Comparison of ENCODE assay signal across 11 cellular contexts in the genomic region with DNA sequence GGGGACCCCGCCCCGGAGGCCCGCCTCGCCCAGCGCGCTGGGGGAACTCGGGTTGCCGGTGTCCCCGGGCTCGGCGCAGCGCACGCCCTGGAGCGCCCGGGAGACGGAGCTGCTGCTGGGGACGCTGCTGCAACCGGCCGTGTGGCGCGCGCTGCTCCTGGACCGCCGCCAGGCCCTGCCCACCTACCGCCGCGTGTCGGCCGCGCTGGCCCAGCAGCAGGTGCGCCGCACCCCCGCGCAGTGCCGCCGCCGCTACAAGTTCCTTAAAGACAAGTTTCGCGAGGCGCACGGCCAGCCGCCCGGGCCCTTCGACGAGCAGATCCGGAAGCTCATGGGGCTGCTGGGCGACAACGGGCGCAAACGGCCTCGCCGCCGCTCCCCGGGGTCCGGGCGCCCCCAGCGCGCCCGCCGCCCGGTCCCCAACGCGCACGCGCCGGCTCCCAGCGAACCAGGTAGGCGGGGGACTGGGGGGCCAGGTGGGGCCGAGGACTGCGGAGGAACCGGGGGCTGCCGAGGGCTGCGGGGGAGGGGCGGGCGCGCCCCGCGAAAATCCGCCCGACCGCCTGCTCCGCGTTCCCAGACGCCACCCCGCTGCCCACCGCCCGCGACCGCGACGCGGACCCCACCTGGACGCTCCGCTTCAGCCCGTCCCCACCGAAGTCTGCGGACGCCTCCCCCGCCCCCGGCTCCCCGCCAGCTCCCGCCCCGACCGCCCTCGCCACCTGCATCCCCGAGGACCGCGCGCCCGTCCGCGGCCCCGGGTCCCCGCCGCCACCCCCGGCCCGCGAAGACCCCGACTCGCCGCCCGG. TPM values are rescaled to one million over a fixed set of nuclear protein-coding genes. Genes with fewer than 3 reads are reported as not detected.
DNase-seq lines count a peak whose midpoint lies in the region; ATAC-seq, FAIRE-seq and TF ChIP-seq lines count a peak whose summit lies in the region.
"Had no signal": no experiment of that assay in that cellular context is flagged by ENCODE, and none has a peak within 500 bp of the region (broad histone marks: within the 10 kb centered on the region; RNA-seq: fewer than 3 reads in every experiment).

No MANE protein-coding gene starts in this region.

- peak in 1 of 7 experiments; percentile 14 for DNase-seq in CD8-positive, alpha-beta T cell
- peak; percentile 12 to 70 for DNase-seq in HAP-1 (ENCODE audit: low spot score in 2 of 2)
- peak; percentile 6 for DNase-seq in adipocyte (ENCODE audit: low read depth)
- peak; percentile 72 for DNase-seq in naive B cell
- DNase-seq in hippocampal formation (lab: John Stamatoyannopoulos, UW) = no peak
- no peak for DNase-seq in D721Med (ENCODE audit: insufficient read length, low spot score)
- DNase-seq: GDM1, NCI-H774 had no signal

- H3K4me1 ChIP-seq in CD8-positive, alpha-beta T cell (ENCODE audit: insufficient read depth, low read length) = no peaks in the 10 kb centered on the region
- H3K4me1 ChIP-seq in HAP-1 (no peaks in the 10 kb centered on the region; the same call in 1 of the 2 replicates), adipocyte (ENCODE audit: control insufficient read depth, insufficient read depth, low read length) (no peaks in the 10 kb centered on the region)

- POLR2A ChIA-PET in CD8-positive, alpha-beta T cell (lab: Charles Lee) = no interaction called here

- peaks cover 12% of the 10 kb centered on the region for H3K4me1 Mint-ChIP-seq in CD8-positive, alpha-beta T cell (ENCODE audit: low read depth)
- H3K4me1 Mint-ChIP-seq in naive B cell = peaks cover 19 to 28% (median 26%) of the 10 kb centered on the region in 3 donors

- FAIRE-seq in D721Med (lab: Jason Lieb, UNC) = no peak

- ATAC-seq in CD8-positive, alpha-beta T cell = peak; percentile 34
- ATAC-seq in naive B cell (ENCODE audit: low read depth in 2 of 2) = peak; percentile 81
- no peak for ATAC-seq in GM18517 (IDR thresholded peaks at IDR 0.05; ENCODE audit: unreplicated experiment)
- ATAC-seq: heart right ventricle had no signal

- H3K4me3 ChIP-seq in CD8-positive, alpha-beta T cell (ENCODE audit: low read depth, low read length) = no peak overlapping the region
- peak overlapping the region; percentile 16; the same call in 1 of the 2 replicates for H3K4me3 ChIP-seq in HAP-1
- no peak overlapping the region for H3K4me3 ChIP-seq in adipocyte (ENCODE audit: low read length)

- peaks cover 46% of the 10 kb centered on the region for H3K27me3 Mint-ChIP-seq in CD8-positive, alpha-beta T cell (ENCODE audit: low read depth)
- H3K27me3 Mint-ChIP-seq in naive B cell = peaks cover 22 to 60% (median 28%) of the 10 kb centered on the region in 3 donors

- no peaks in the 10 kb centered on the region for H3K36me3 ChIP-seq in CD8-positive, alpha-beta T cell (ENCODE audit: insufficient read depth, low read length)
- H3K36me3 ChIP-seq in HAP-1 (replicated peaks) (no peaks in the 10 kb centered on the region), adipocyte (ENCODE audit: control insufficient read depth, insufficient read depth, low read length, severe bottlenecking) (no peaks in the 10 kb centered on the region)
- H3K36me3 ChIP-seq: heart right ventricle had no signal

- CTCF ChIA-PET in CD8-positive, alpha-beta T cell (lab: Charles Lee) = no interaction called here

- no peak overlapping the region for H3K9ac ChIP-seq in adipocyte (ENCODE audit: low read length)

- no peak overlapping the region for H3K27ac Mint-ChIP-seq in CD8-positive, alpha-beta T cell
- H3K27ac Mint-ChIP-seq in naive B cell = peak overlapping the region in 1 of 6 donors; percentile 36

- no peaks in the 10 kb centered on the region for H3K9me3 Mint-ChIP-seq in CD8-positive, alpha-beta T cell
- no peaks in the 10 kb centered on the region for H3K9me3 Mint-ChIP-seq in naive B cell

- in situ Hi-C loops in HAP-1 (cut with MboI; ENCODE audit: low sequenced_read_pairs) = no loop called here

- no peak for TF ChIP-seq CTCF in CD8-positive, alpha-beta T cell (IDR thresholded peaks at IDR 0.05)
- TF ChIP-seq CTCF in D721Med (IDR thresholded peaks at IDR 0.05; ENCODE audit: insufficient read depth, missing control alignments) = no peak

- no peak overlapping the region for H3K4me3 Mint-ChIP-seq in CD8-positive, alpha-beta T cell
- peak overlapping the region; percentile 21 to 90 (median 80) for H3K4me3 Mint-ChIP-seq in naive B cell

- intact Hi-C loops in CD8-positive, alpha-beta T cell (cut with DNase I, micrococcal nuclease) = no loop called here

- H3K36me3 Mint-ChIP-seq in CD8-positive, alpha-beta T cell = no peaks in the 10 kb centered on the region
- no peaks in the 10 kb centered on the region for H3K36me3 Mint-ChIP-seq in naive B cell

- peaks cover 8% of the 10 kb centered on the region for H3K27me3 ChIP-seq in CD8-positive, alpha-beta T cell (ENCODE audit: insufficient read depth, low read length)
- peaks cover 12% of the 10 kb centered on the region for H3K27me3 ChIP-seq in HAP-1 (ENCODE audit: low read depth)
- peaks cover 45% of the 10 kb centered on the region for H3K27me3 ChIP-seq in adipocyte (replicated peaks; ENCODE audit: control insufficient read depth, insufficient read depth, low read length)

- H3K27ac ChIP-seq in CD8-positive, alpha-beta T cell (ENCODE audit: low read depth, low read length) = no peak overlapping the region
- H3K27ac ChIP-seq: heart right ventricle had no signal

- no peaks in the 10 kb centered on the region for H3K9me3 ChIP-seq in CD8-positive, alpha-beta T cell (ENCODE audit: low read length)
- no peaks in the 10 kb centered on the region for H3K9me3 ChIP-seq in HAP-1
- no peaks in the 10 kb centered on the region for H3K9me3 ChIP-seq in adipocyte (ENCODE audit: control insufficient read depth, low read length)
- H3K9me3 ChIP-seq: heart right ventricle had no signal

RNA-seq across cellular contexts. Expression of a gene that starts 0.6 kb away (rescaled TPM):
- not detected for total RNA-seq in CD8-positive, alpha-beta T cell
- polyA plus RNA-seq in naive B cell (ENCODE audit: low read depth in 6 of 6) = under 1 TPM in 5 of 6 donors, not detected in 1; 0.23 to 0.61 (median 0.27) TPM
- total RNA-seq: dermis microvascular lymphatic vessel endothelial cell, heart right ventricle had no signal
- polyA plus RNA-seq: heart right ventricle had no signal

RNA-seq across cellular contexts. Expression of a gene that starts 7.1 kb away (rescaled TPM):
- not detected for total RNA-seq in CD8-positive, alpha-beta T cell
- polyA plus RNA-seq in naive B cell (ENCODE audit: low read depth in 6 of 6) = under 1 TPM in 5 of 6 donors, not detected in 1; 0.12 to 0.23 (median 0.16) TPM
- total RNA-seq: dermis microvascular lymphatic vessel endothelial cell had no signal

RNA-seq across cellular contexts. Expression of a gene that starts 46.1 kb away (rescaled TPM):
- total RNA-seq in CD8-positive, alpha-beta T cell = 10 to 100 TPM; 67.0 to 67.3 TPM
- 10 to 100 TPM; 30.0 to 56.1 (median 34.6) TPM for polyA plus RNA-seq in naive B cell (ENCODE audit: low read depth in 6 of 6)

Comparison
In these comparisons a context has a peak if more than half of its experiments do, and no peak if none do; other contexts are left out.
1. DNase-seq: peak in HAP-1 (2 of 2), adipocyte (single experiment) and naive B cell (single experiment); none in hippocampal formation (0 of 2) and D721Med (single experiment).